In genomic region chr17:50661348-50661747, GRCh38 we compare ENCODE assay signal across 9 cellular contexts. TPM values are rescaled to one million over a fixed set of nuclear protein-coding genes. Genes with fewer than 3 reads are reported as not detected.
DNase-seq lines count a peak whose midpoint lies in the region; ATAC-seq and TF ChIP-seq lines count a peak whose summit lies in the region.
"Had no signal": no experiment of that assay in that cellular context is flagged by ENCODE, and none has a peak within 500 bp of the region (broad histone marks: within the 10 kb centered on the region; RNA-seq: fewer than 3 reads in every experiment).

No MANE protein-coding gene starts in this region.

- no peak overlapping the region for H2AFZ ChIP-seq in mesenchymal stem cell (ENCODE audit: low read depth, low read length)

- H4K8ac ChIP-seq in mesenchymal stem cell (ENCODE audit: low read length): no peak overlapping the region

- peak overlapping the region; percentile 78 for H3K9ac ChIP-seq in adipocyte (ENCODE audit: low read length)
- H3K9ac ChIP-seq in mesenchymal stem cell (ENCODE audit: low read length): peak overlapping the region; percentile 51

- no peak for DNase-seq in stimulated activated naive CD8-positive, alpha-beta T cell treated with anti-CD3 and anti-CD28 coated beads, Interleukin-15, Interleukin-2, amounts not matched to agents 100 U/mL and 50 U/mL, for 24 hours
- DNase-seq in adipocyte (ENCODE audit: low read depth) (no peak), mesenchymal stem cell (no peak), vagina (ENCODE audit: extremely low spot score in 2 of 2) (no peak), left lobe of liver (ENCODE audit: low spot score) (no peak), SW480 (ENCODE audit: low spot score) (no peak), NCI-H345 (lab: John Stamatoyannopoulos, UW) (no peak)
- DNase-seq: activated B cell treated with CpG ODN at 0.5 μM for 24 hours had no signal

- H3K9me3 ChIP-seq in adipocyte (ENCODE audit: control insufficient read depth, low read length) (no peaks in the 10 kb centered on the region), mesenchymal stem cell (ENCODE audit: control insufficient read depth, low read length) (no peaks in the 10 kb centered on the region), vagina (no peaks in the 10 kb centered on the region)

- no peak overlapping the region for H3K14ac ChIP-seq in mesenchymal stem cell (ENCODE audit: low read length in 2 of 2)

- peak overlapping the region; percentile 91 for H3K27ac Mint-ChIP-seq in stimulated activated naive CD8-positive, alpha-beta T cell treated with anti-CD3 and anti-CD28 coated beads, Interleukin-15, Interleukin-2, amounts not matched to agents 100 ng/mL and 50 ng/mL, for 24 hours
- H3K27ac Mint-ChIP-seq: activated B cell treated with CpG ODN at 0.5 μM for 24 hours had no signal

- no peak overlapping the region for H3K4me2 ChIP-seq in mesenchymal stem cell (ENCODE audit: low read length, poor library complexity, severe bottlenecking)

- TF ChIP-seq POLR2A in vagina (IDR thresholded peaks at IDR 0.05): no peak

- no peak overlapping the region for H4K91ac ChIP-seq in mesenchymal stem cell (ENCODE audit: low read length)

- H2BK5ac ChIP-seq in mesenchymal stem cell (ENCODE audit: low read depth, low read length, poor library complexity, severe bottlenecking): no peak overlapping the region

- no peaks in the 10 kb centered on the region for H3K27me3 Mint-ChIP-seq in stimulated activated naive CD8-positive, alpha-beta T cell treated with anti-CD3 and anti-CD28 coated beads, Interleukin-15, Interleukin-2, amounts not matched to agents 100 ng/mL and 50 ng/mL, for 24 hours

- H3K27ac ChIP-seq in mesenchymal stem cell (ENCODE audit: low read length, poor library complexity, severe bottlenecking) (peak overlapping the region; percentile 2), vagina (peak overlapping the region; percentile 62)

- peak overlapping the region; percentile 54 for H2AK5ac ChIP-seq in mesenchymal stem cell (ENCODE audit: low read length, severe bottlenecking)

- peak overlapping the region; percentile 51 for H2BK120ac ChIP-seq in mesenchymal stem cell (ENCODE audit: low read depth, low read length)

- intact Hi-C loops in vagina (cut with DNase I): no loop called here

- H3K79me1 ChIP-seq in mesenchymal stem cell (replicated peaks; ENCODE audit: low read length, poor library complexity, severe bottlenecking): no peaks in the 10 kb centered on the region

- no peak for TF ChIP-seq CTCF in vagina (IDR thresholded peaks at IDR 0.05)

- no peaks in the 10 kb centered on the region for H3K9me3 Mint-ChIP-seq in stimulated activated naive CD8-positive, alpha-beta T cell treated with anti-CD3 and anti-CD28 coated beads, Interleukin-15, Interleukin-2, amounts not matched to agents 100 ng/mL and 50 ng/mL, for 24 hours
- H3K9me3 Mint-ChIP-seq: activated B cell treated with CpG ODN at 0.5 μM for 24 hours had no signal

- peak overlapping the region; percentile 26 to 89 for H3K18ac ChIP-seq in mesenchymal stem cell (ENCODE audit: low read depth in 1 of 2, low read length in 2 of 2)

- H3K4me1 ChIP-seq in adipocyte (ENCODE audit: control insufficient read depth, insufficient read depth, low read length) (peaks cover 31% of the 10 kb centered on the region), mesenchymal stem cell (ENCODE audit: control insufficient read depth, insufficient read depth, low read depth, low read length) (peaks cover 33% of the 10 kb centered on the region), vagina (peaks cover 36% of the 10 kb centered on the region)

- H3K23ac ChIP-seq in mesenchymal stem cell (ENCODE audit: low read length in 2 of 2): no peak overlapping the region

- ATAC-seq in stimulated activated naive CD8-positive, alpha-beta T cell treated with anti-CD3 and anti-CD28 coated beads, Interleukin-15, Interleukin-2, amounts not matched to agents 100 U/mL and 50 U/mL, for 24 hours: no peak
- ATAC-seq in left lobe of liver: no peak

- peak overlapping the region in 1 of 2 experiments; percentile 14 for H3K4ac ChIP-seq in mesenchymal stem cell (ENCODE audit: low read depth in 1 of 2, low read length in 2 of 2)

- H3K36me3 ChIP-seq in adipocyte (ENCODE audit: control insufficient read depth, insufficient read depth, low read length, severe bottlenecking) (peaks cover 9% of the 10 kb centered on the region), mesenchymal stem cell (ENCODE audit: control insufficient read depth in 1 of 2, insufficient read depth in 2 of 2, low read depth in 1 of 2, low read length in 2 of 2) (peaks cover 5 to 16% of the 10 kb centered on the region in 2 experiments), vagina (no peaks in the 10 kb centered on the region)

- H3K27me3 ChIP-seq in adipocyte (replicated peaks; ENCODE audit: control insufficient read depth, insufficient read depth, low read length) (no peaks in the 10 kb centered on the region), mesenchymal stem cell (ENCODE audit: control insufficient read depth in 1 of 2, insufficient read depth in 1 of 2, low read length in 2 of 2) (no peaks in the 10 kb centered on the region), vagina (no peaks in the 10 kb centered on the region)

- peaks cover 13% of the 10 kb centered on the region for H3K4me1 Mint-ChIP-seq in stimulated activated naive CD8-positive, alpha-beta T cell treated with anti-CD3 and anti-CD28 coated beads, Interleukin-15, Interleukin-2, amounts not matched to agents 100 ng/mL and 50 ng/mL, for 24 hours (ENCODE audit: low read depth)
- H3K4me1 Mint-ChIP-seq: activated B cell treated with CpG ODN at 0.5 μM for 24 hours had no signal

- H3K4me3 ChIP-seq in adipocyte (ENCODE audit: low read length) (peak overlapping the region; percentile 8), mesenchymal stem cell (ENCODE audit: insufficient read depth in 1 of 2, low read depth in 1 of 2, low read length in 2 of 2) (peak overlapping the region in 1 of 2 experiments; percentile 29), vagina (no peak overlapping the region)

- H3K36me3 Mint-ChIP-seq in stimulated activated naive CD8-positive, alpha-beta T cell treated with anti-CD3 and anti-CD28 coated beads, Interleukin-15, Interleukin-2, amounts not matched to agents 100 ng/mL and 50 ng/mL, for 24 hours (ENCODE audit: low read depth): no peaks in the 10 kb centered on the region

- H2BK15ac ChIP-seq in mesenchymal stem cell (ENCODE audit: low read depth, poor library complexity, severe bottlenecking): peak overlapping the region; percentile 73

- WGBS in mesenchymal stem cell: 73% methylated on average over 4 of the region's 5 CpGs

- H2BK12ac ChIP-seq in mesenchymal stem cell (ENCODE audit: low read length in 2 of 2): no peak overlapping the region

- no peak overlapping the region for H3K4me3 Mint-ChIP-seq in stimulated activated naive CD8-positive, alpha-beta T cell treated with anti-CD3 and anti-CD28 coated beads, Interleukin-15, Interleukin-2, amounts not matched to agents 100 ng/mL and 50 ng/mL, for 24 hours
- H3K4me3 Mint-ChIP-seq: activated B cell treated with CpG ODN at 0.5 μM for 24 hours had no signal

RNA-seq across cellular contexts. Expression of gene ABCC3, which starts 26.7 kb away (rescaled TPM):
- polyA plus RNA-seq in mesenchymal stem cell (2013, experiment 1 of 2): 2.5 TPM
- polyA plus RNA-seq in mesenchymal stem cell (2013, experiment 2 of 2): 2.5 TPM
- 47.6 TPM for total RNA-seq in vagina
- total RNA-seq in left lobe of liver: 326 TPM

RNA-seq across cellular contexts. Expression of gene ANKRD40, which starts 46.4 kb away (rescaled TPM):
- 25.9 TPM for polyA plus RNA-seq in mesenchymal stem cell (2013, experiment 1 of 2)
- polyA plus RNA-seq in mesenchymal stem cell (2013, experiment 2 of 2): 26.3 TPM
- 21.6 TPM for total RNA-seq in vagina
- 15.6 TPM for total RNA-seq in left lobe of liver

RNA-seq across cellular contexts. Expression of gene LUC7L3, which starts 58.1 kb away (rescaled TPM):
- 99.9 TPM for polyA plus RNA-seq in mesenchymal stem cell (2013, experiment 1 of 2)
- polyA plus RNA-seq in mesenchymal stem cell (2013, experiment 2 of 2): 97.1 TPM
- total RNA-seq in vagina (108 TPM), left lobe of liver (43.6 TPM)
